ENCODE assay signal across 26 cellular contexts in the genomic region with DNA sequence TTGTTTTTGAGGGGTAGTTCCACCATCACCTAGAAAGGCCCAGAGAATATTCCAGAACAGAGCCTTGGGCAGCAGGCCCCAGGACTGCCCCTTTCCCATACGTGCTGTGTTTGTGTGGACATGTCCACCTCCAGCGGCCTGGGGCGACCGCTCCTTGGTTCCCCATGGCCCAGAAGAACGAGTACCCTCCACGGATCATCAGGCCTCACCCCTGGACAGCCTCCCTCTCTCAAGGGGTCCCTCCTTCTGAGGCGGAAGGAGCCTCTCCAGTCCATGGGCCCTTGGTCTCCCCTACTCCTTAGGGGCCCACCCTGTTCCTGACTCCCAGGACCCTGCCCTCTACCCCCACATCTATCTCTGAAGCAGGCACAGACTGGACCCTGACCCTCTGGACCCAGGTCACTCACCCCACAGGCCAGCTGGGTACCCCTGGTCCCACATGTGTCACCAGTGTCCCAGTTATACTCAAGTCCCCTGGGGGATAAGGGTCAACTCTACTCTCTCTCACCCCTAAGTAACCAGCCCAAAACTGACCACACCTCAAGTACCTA. TPM values are rescaled to one million over a fixed set of nuclear protein-coding genes. Genes with fewer than 3 reads are reported as not detected.
"Had no signal": no experiment of that assay in that cellular context is flagged by ENCODE, and none has a peak within 500 bp of the region (broad histone marks: within the 10 kb centered on the region; RNA-seq: fewer than 3 reads in every experiment).

No MANE protein-coding gene starts in this region.

- H3K27ac ChIP-seq: brain microvascular endothelial cell, cardiac muscle cell, Peyer's patch had no signal

- H3K36me3 Mint-ChIP-seq: activated naive CD4-positive, alpha-beta T cell treated with anti-CD3 and anti-CD28 coated beads, Interleukin-2, amount 10 ng/mL, durations not matched to agents 7 days and 5 days; activated naive CD8-positive, alpha-beta T cell treated with anti-CD3 and anti-CD28 coated beads for 36 hours; WTC11 had no signal

- H3K4me3 ChIP-seq: cardiac muscle cell, Peyer's patch had no signal

- H3K27me3 Mint-ChIP-seq: activated CD4-positive, alpha-beta T cell treated with anti-CD3 and anti-CD28 coated beads, Interleukin-2, amount 10 ng/mL, durations not matched to agents 24 days and 14 days; activated naive CD8-positive, alpha-beta T cell treated with anti-CD3 and anti-CD28 coated beads for 36 hours had no signal

- H3K4me1 Mint-ChIP-seq: activated naive CD8-positive, alpha-beta T cell treated with anti-CD3 and anti-CD28 coated beads for 36 hours had no signal

- H3K27me3 ChIP-seq: cardiac muscle cell, Peyer's patch had no signal

- H3K4me1 ChIP-seq: Peyer's patch had no signal

- DNase-seq: activated CD4-positive, alpha-beta memory T cell treated with anti-CD3 and anti-CD28 coated beads, Interleukin-2, amount 10 ng/mL, durations not matched to agents 7 days and 5 days; activated CD4-positive, alpha-beta T cell treated with anti-CD3 and anti-CD28 coated beads for 1 hour; activated CD4-positive, alpha-beta T cell treated with anti-CD3 and anti-CD28 coated beads, Interleukin-2, amount 10 ng/mL, durations not matched to agents 24 days and 14 days; activated gamma-delta T cell treated with Interleukin-2 at 50 U/mL for 16 hours; activated naive CD4-positive, alpha-beta T cell treated with anti-CD3 and anti-CD28 coated beads, Interleukin-2, amount 10 ng/mL, durations not matched to agents 7 days and 5 days; activated naive CD8-positive, alpha-beta T cell treated with anti-CD3 and anti-CD28 coated beads for 36 hours; activated T-cell treated with anti-CD3 and anti-CD28 coated beads for 4 hours; activated T-cell treated with anti-CD3 and anti-CD28 coated beads, Interleukin-2, amount 50 U/mL, for 48 hours; brain microvascular endothelial cell; MM.1S; NCI-H1105; NCI-H1436; NCI-H1694 treated with DMSO at 0.1 percent for 48 hours; NCI-H2029 treated with DMSO at 0.1 percent for 48 hours; NCI-H345; NCI-H510A; NCI-H526 treated with DMSO at 0.1 percent for 48 hours; NCI-H82; Peyer's patch; SHP77 treated with DMSO at 0.1 percent for 48 hours had no signal

- H3K4me3 Mint-ChIP-seq: activated CD4-positive, alpha-beta memory T cell treated with anti-CD3 and anti-CD28 coated beads, Interleukin-2, amount 10 ng/mL, durations not matched to agents 7 days and 5 days; activated CD4-positive, alpha-beta T cell treated with anti-CD3 and anti-CD28 coated beads, Interleukin-2, amount 10 ng/mL, durations not matched to agents 24 days and 14 days; activated naive CD4-positive, alpha-beta T cell treated with anti-CD3 and anti-CD28 coated beads, Interleukin-2, amount 10 ng/mL, durations not matched to agents 7 days and 5 days; activated naive CD8-positive, alpha-beta T cell treated with anti-CD3 and anti-CD28 coated beads for 36 hours; T-helper 1 cell treated with Interleukin-12 subunit alpha and Interleukin-12 subunit beta and Interleukin-4 antibody, amounts not matched to agents 30 μg/mL and 1 μg/mL, for 36 hours; WTC11 had no signal

- H3K27ac Mint-ChIP-seq: activated CD4-positive, alpha-beta memory T cell treated with anti-CD3 and anti-CD28 coated beads, Interleukin-2, amount 10 ng/mL, durations not matched to agents 7 days and 5 days; activated CD4-positive, alpha-beta T cell treated with anti-CD3 and anti-CD28 coated beads, Interleukin-2, amount 10 ng/mL, durations not matched to agents 24 days and 14 days; activated naive CD4-positive, alpha-beta T cell treated with anti-CD3 and anti-CD28 coated beads, Interleukin-2, amount 10 ng/mL, durations not matched to agents 7 days and 5 days; activated naive CD8-positive, alpha-beta T cell treated with anti-CD3 and anti-CD28 coated beads for 36 hours; activated T-helper 2 cell treated with anti-CD3 and anti-CD28 coated beads, Interferon-gamma antibody, Interleukin-2, Interleukin-4, amounts not matched to agents 10 μg/mL and 5 μg/mL and 100 μg/mL, durations not matched to agents 14 hours and 24 hours and 36 hours; T-helper 1 cell treated with Interleukin-12 subunit alpha and Interleukin-12 subunit beta and Interleukin-4 antibody, amounts not matched to agents 30 μg/mL and 1 μg/mL, for 36 hours; WTC11 had no signal

- H3K9me3 ChIP-seq: Peyer's patch had no signal

- H3K36me3 ChIP-seq: brain microvascular endothelial cell, cardiac muscle cell, Peyer's patch had no signal

- H3K9me3 Mint-ChIP-seq: activated CD4-positive, alpha-beta memory T cell treated with anti-CD3 and anti-CD28 coated beads, Interleukin-2, amount 10 ng/mL, durations not matched to agents 7 days and 5 days; activated CD4-positive, alpha-beta T cell treated with anti-CD3 and anti-CD28 coated beads, Interleukin-2, amount 10 ng/mL, durations not matched to agents 24 days and 14 days; activated naive CD4-positive, alpha-beta T cell treated with anti-CD3 and anti-CD28 coated beads, Interleukin-2, amount 10 ng/mL, durations not matched to agents 7 days and 5 days; activated naive CD8-positive, alpha-beta T cell treated with anti-CD3 and anti-CD28 coated beads for 36 hours; activated T-helper 2 cell treated with anti-CD3 and anti-CD28 coated beads, Interferon-gamma antibody, Interleukin-2, Interleukin-4, amounts not matched to agents 10 μg/mL and 5 μg/mL and 100 μg/mL, durations not matched to agents 14 hours and 24 hours and 36 hours; T-helper 1 cell treated with Interleukin-12 subunit alpha and Interleukin-12 subunit beta and Interleukin-4 antibody, amounts not matched to agents 30 μg/mL and 1 μg/mL, for 36 hours had no signal

- ATAC-seq: WTC11 had no signal

RNA-seq across cellular contexts. Expression of gene IGLL5, which starts 32.6 kb away (rescaled TPM):
- total RNA-seq: activated CD4-positive, alpha-beta memory T cell treated with anti-CD3 and anti-CD28 coated beads, Interleukin-2, amount 10 ng/mL, durations not matched to agents 7 days and 5 days; activated CD4-positive, alpha-beta T cell treated with anti-CD3 and anti-CD28 coated beads, Interleukin-2, amount 10 ng/mL, durations not matched to agents 24 days and 14 days; activated CD8-positive, alpha-beta memory T cell treated with anti-CD3 and anti-CD28 coated beads for 36 hours; activated T-helper 2 cell treated with anti-CD3 and anti-CD28 coated beads, Interferon-gamma antibody, Interleukin-2, Interleukin-4, amounts not matched to agents 10 μg/mL and 5 μg/mL and 100 μg/mL, durations not matched to agents 14 hours and 24 hours and 36 hours; cardiac muscle cell; SK-MEL-5; WTC11 had no signal
- polyA plus RNA-seq: cardiac muscle cell had no signal
